8 cellular contexts compared by ENCODE assay signal in genomic region chr4:82428969-82429727, GRCh38. TPM values are rescaled to one million over a fixed set of nuclear protein-coding genes. Genes with fewer than 3 reads are reported as not detected.
A peak's percentile ranks its signal among the peaks of the same experiment; 100 is the strongest.
DNase-seq lines count a peak whose midpoint lies in the region; ATAC-seq and TF ChIP-seq lines count a peak whose summit lies in the region.

No MANE protein-coding gene starts in this region.

- peak overlapping the region; percentile 70 to 90 (median 82) for H3K4me3 ChIP-seq in BLaER1 treated with 17β-estradiol and CSF1 and Interleukin-3, amounts not matched to agents 10 nM and 100 nM
- H3K4me3 ChIP-seq in colonic mucosa = peak overlapping the region; percentile 73
- peak overlapping the region; percentile 86 to 97 for H3K4me3 ChIP-seq in left lung

- peak overlapping the region; percentile 88 to 100 (median 99) for H3K27ac ChIP-seq in BLaER1 treated with 17β-estradiol and CSF1 and Interleukin-3, amounts not matched to agents 10 nM and 100 nM
- H3K27ac ChIP-seq in colonic mucosa (peak overlapping the region; percentile 97), left lung (peak overlapping the region; percentile 99)

- no peaks in the 10 kb centered on the region for H3K9me3 ChIP-seq in BLaER1 treated with 17β-estradiol and CSF1 and Interleukin-3, amounts not matched to agents 10 nM and 100 nM (replicated peaks in 1 of 11)
- H3K9me3 ChIP-seq in colonic mucosa (no peaks in the 10 kb centered on the region), left lung (no peaks in the 10 kb centered on the region)

- H3K4me2 ChIP-seq in BLaER1 treated with 17β-estradiol and CSF1 and Interleukin-3, amounts not matched to agents 10 nM and 100 nM = peak overlapping the region; percentile 71 to 100 (median 95)

- peak; percentile 93 for TF ChIP-seq CTCF in colonic mucosa (IDR thresholded peaks at IDR 0.05)
- peak; percentile 92 to 100 for TF ChIP-seq CTCF in left lung (IDR thresholded peaks at IDR 0.05)

- DNase-seq in GM19240 (ENCODE audit: insufficient read length, low spot score) = peak; percentile 65
- peak; percentile 88 for DNase-seq in NCI-H510A treated with DMSO at 0.1 percent for 48 hours (lab: John Stamatoyannopoulos, UW)
- peak; percentile 90 for DNase-seq in activated CD4-positive, alpha-beta T cell treated with anti-CD3 and anti-CD28 coated beads for 4 hours
- peak; percentile 93 for DNase-seq in colonic mucosa
- DNase-seq in left lung = peak; percentile 93 to 97
- peak; percentile 89 to 96 for DNase-seq in stimulated activated CD4-positive, alpha-beta T cell treated with anti-CD3 and anti-CD28 coated beads, Interleukin-2, amount 100 ng/mL, for 48 hours

- ATAC-seq in HG03457 (IDR thresholded peaks at IDR 0.05; ENCODE audit: unreplicated experiment) (peak; percentile 50), left lung (peak; percentile 85)

- no peaks in the 10 kb centered on the region for H3K27me3 ChIP-seq in BLaER1 treated with 17β-estradiol and CSF1 and Interleukin-3, amounts not matched to agents 10 nM and 100 nM
- H3K27me3 ChIP-seq in colonic mucosa (no peaks in the 10 kb centered on the region), left lung (no peaks in the 10 kb centered on the region)

- intact Hi-C loops in colonic mucosa (cut with DNase I) = loop anchor here (2.0 kb wide), 1 partner anchor 54 kb away; no protein-coding TSS in a partner anchor
- intact Hi-C loops in left lung (cut with DNase I) = loop anchor here in 1 of 2 donors (10.0 kb wide), 1 partner anchor 54 kb away; the partner anchor contains the start of gene HNRNPD

- peak overlapping the region; percentile 91 to 100 (median 99) for H3K9ac ChIP-seq in BLaER1 treated with 17β-estradiol and CSF1 and Interleukin-3, amounts not matched to agents 10 nM and 100 nM
- peak overlapping the region; percentile 91 to 95 for H3K9ac ChIP-seq in colonic mucosa (ENCODE audit: low read depth in 2 of 2, low read length in 2 of 2)

- peaks cover 36 to 63% (median 42%) of the 10 kb centered on the region in 10 experiments for H3K4me1 ChIP-seq in BLaER1 treated with 17β-estradiol and CSF1 and Interleukin-3, amounts not matched to agents 10 nM and 100 nM
- H3K4me1 ChIP-seq in colonic mucosa (peaks cover 12% of the 10 kb centered on the region), left lung (peaks cover 17 to 62% of the 10 kb centered on the region in 2 donors)

- peaks cover 41 to 67% (median 60%) of the 10 kb centered on the region in 11 experiments for H3K36me3 ChIP-seq in BLaER1 treated with 17β-estradiol and CSF1 and Interleukin-3, amounts not matched to agents 10 nM and 100 nM
- H3K36me3 ChIP-seq in colonic mucosa (peaks cover 6% of the 10 kb centered on the region), left lung (peaks cover 6 to 33% of the 10 kb centered on the region in 2 donors)

- peaks cover 75 to 84% (median 81%) of the 10 kb centered on the region in 11 experiments for H4K20me1 ChIP-seq in BLaER1 treated with 17β-estradiol and CSF1 and Interleukin-3, amounts not matched to agents 10 nM and 100 nM

RNA-seq across cellular contexts. Expression of gene HNRNPDL, which starts 1.1 kb away (rescaled TPM):
- total RNA-seq in colonic mucosa = 100 to 1,000 TPM in 1 of 2 donors, 10 to 100 TPM in 1; 95.5 to 137 TPM
- total RNA-seq in left lung = 100 to 1,000 TPM; 139 to 218 TPM

RNA-seq across cellular contexts. Expression of gene ENOPH1, which starts 1.2 kb away (rescaled TPM):
- 10 to 100 TPM; 19.9 to 38.5 TPM for total RNA-seq in colonic mucosa
- total RNA-seq in left lung = 10 to 100 TPM; 26.1 to 34.0 TPM

RNA-seq across cellular contexts. Expression of gene HNRNPD, which starts 55.4 kb away (rescaled TPM):
- total RNA-seq in colonic mucosa = 100 to 1,000 TPM; 145 to 181 TPM
- total RNA-seq in left lung = 100 to 1,000 TPM; 105 to 147 TPM

Comparison
In these comparisons a context has a peak if more than half of its experiments do, and no peak if none do; other contexts are left out.
1. Peak in every context shown above with its lines: DNase-seq, ATAC-seq, H3K4me3 ChIP-seq and H3K27ac ChIP-seq.